Comparison of ENCODE assay signal across 21 cellular contexts in genomic region chr18:48314694-48315093, GRCh38.
DNase-seq lines count a peak whose midpoint lies in the region; FAIRE-seq and TF ChIP-seq lines count a peak whose summit lies in the region.
"Had no signal": no experiment of that assay in that cellular context is flagged by ENCODE, and none has a peak within 500 bp of the region (broad histone marks: within the 10 kb centered on the region; RNA-seq: fewer than 3 reads in every experiment).

No MANE protein-coding gene starts in this region.

- no peak for FAIRE-seq in H54 (lab: Jason Lieb, UNC)
- FAIRE-seq: GM12891, keratinocyte had no signal

- TF ChIP-seq POLR2A in H54 (IDR thresholded peaks at IDR 0.05; ENCODE audit: low read depth, low read length) = no peak

- DNase-seq in DMS79 (lab: John Stamatoyannopoulos, UW) = peak; percentile 40
- peak; percentile 90 for DNase-seq in NCI-H1092 treated with DMSO at 0.1 percent for 48 hours (lab: John Stamatoyannopoulos, UW)
- DNase-seq in NCI-H524 treated with DMSO at 0.1 percent for 48 hours (lab: John Stamatoyannopoulos, UW) = peak; percentile 25
- DNase-seq in iPS-NIHi7 (ENCODE audit: extremely low spot score) = peak; percentile 57
- DNase-seq in H54 (ENCODE audit: insufficient read length, low spot score) = no peak
- DNase-seq in NCI-H1694 (lab: John Stamatoyannopoulos, UW) = no peak
- DNase-seq in amniotic stem cell (lab: John Stamatoyannopoulos, UW) = no peak
- no peak for DNase-seq in ACHN
- DNase-seq: activated CD4-positive, alpha-beta memory T cell treated with anti-CD3 and anti-CD28 coated beads for 36 hours; activated T-cell treated with anti-CD3 and anti-CD28 coated beads for 4 hours; CD4-positive, CD25-positive, alpha-beta regulatory T cell; foreskin fibroblast; HCEC 1CT; hypothalamus; lower lobe of right lung; NCI-H1930; stimulated activated CD4-positive, alpha-beta T cell treated with anti-CD3 and anti-CD28 coated beads, Interleukin-4, amount 100 ng/mL, for 4 hours; T-helper 17 cell; upper lobe of right lung had no signal

- in situ Hi-C loops in ACHN (cut with HindIII; ENCODE audit: low pct_ligation_motif_present, low pct_unique_long_range_greater_than_20kb, low sequenced_read_pairs) = no loop called here

Comparison
In these comparisons a context has a peak if more than half of its experiments do, and no peak if none do; other contexts are left out.
1. DNase-seq: peak in DMS79 (single experiment), NCI-H1092 treated with DMSO at 0.1 percent for 48 hours (single experiment), NCI-H524 treated with DMSO at 0.1 percent for 48 hours (single experiment) and iPS-NIHi7 (single experiment); none in H54 (single experiment), NCI-H1694 (single experiment), amniotic stem cell (single experiment) and ACHN (single experiment).